Comparison of ENCODE assay signal across 18 cellular contexts in the genomic region with DNA sequence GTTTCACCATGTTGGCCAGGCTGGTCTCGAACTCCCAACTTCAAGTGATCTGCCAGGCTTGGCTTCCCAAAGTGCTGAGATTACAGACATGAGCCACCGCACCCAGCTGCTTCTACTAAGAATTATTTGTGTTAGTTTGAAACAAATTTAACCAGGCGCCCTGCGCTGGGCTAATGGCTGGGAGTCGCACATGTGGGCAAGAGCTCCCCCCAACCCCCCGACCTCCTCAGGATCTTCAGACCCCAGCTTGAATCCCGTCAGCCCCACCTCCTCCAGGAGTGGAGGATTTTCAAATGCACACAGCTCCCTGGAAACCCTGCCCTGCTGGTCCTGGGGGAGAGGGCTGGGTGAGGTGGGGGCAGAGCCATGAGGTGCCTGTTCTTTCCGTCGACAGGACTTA.
"Had no signal": no experiment of that assay in that cellular context is flagged by ENCODE, and none has a peak within 500 bp of the region (broad histone marks: within the 10 kb centered on the region; RNA-seq: fewer than 3 reads in every experiment).

No MANE protein-coding gene starts in this region.

- H3K27ac Mint-ChIP-seq: activated CD4-positive, alpha-beta T cell treated with anti-CD3 and anti-CD28 coated beads, Interleukin-2, amount 10 ng/mL, durations not matched to agents 7 days and 5 days; activated naive CD8-positive, alpha-beta T cell; mesothelial cell of epicardium; stimulated activated naive CD8-positive, alpha-beta T cell treated with anti-CD3 and anti-CD28 coated beads, Interleukin-15, amount 100 ng/mL, for 72 hours had no signal

- H3K4me3 Mint-ChIP-seq: activated CD4-positive, alpha-beta T cell treated with anti-CD3 and anti-CD28 coated beads, Interleukin-2, amount 10 ng/mL, durations not matched to agents 7 days and 5 days; activated naive CD8-positive, alpha-beta T cell; mesothelial cell of epicardium; nephron; stimulated activated naive CD8-positive, alpha-beta T cell treated with anti-CD3 and anti-CD28 coated beads, Interleukin-15, amount 100 ng/mL, for 72 hours had no signal

- H3K4me1 Mint-ChIP-seq: stimulated activated naive CD8-positive, alpha-beta T cell treated with anti-CD3 and anti-CD28 coated beads, Interleukin-15, amount 100 ng/mL, for 72 hours had no signal

- H3K36me3 ChIP-seq: esophagus muscularis mucosa, upper lobe of left lung had no signal

- H3K4me2 ChIP-seq: hepatocyte had no signal

- H3K27ac ChIP-seq: hepatocyte, testis, upper lobe of left lung had no signal

- H3K4me3 ChIP-seq: esophagus muscularis mucosa, hepatocyte, lung, testis, upper lobe of left lung had no signal

- ATAC-seq: activated CD4-positive, CD25-positive, alpha-beta regulatory T cell treated with anti-CD3 and anti-CD28 coated beads, Interleukin-2, amount 50 U/mL, for 24 hours; left colon; stimulated activated naive CD8-positive, alpha-beta T cell treated with anti-CD3 and anti-CD28 coated beads, Interleukin-15, amount 100 ng/mL, for 72 hours had no signal

- H3K9me3 ChIP-seq: esophagus muscularis mucosa, testis, upper lobe of left lung had no signal

- H3K79me2 ChIP-seq: hepatocyte had no signal

- DNase-seq: activated CD4-positive, alpha-beta T cell treated with anti-CD3 and anti-CD28 coated beads, Interleukin-2, amount 10 ng/mL, durations not matched to agents 7 days and 5 days; activated gamma-delta T cell treated with Interleukin-2 at 50 U/mL for 16 hours; amniotic stem cell; effector memory CD4-positive, alpha-beta T cell; left colon; nucleus accumbens; stimulated activated CD4-positive, alpha-beta T cell treated with anti-CD3 and anti-CD28 coated beads, Interleukin-2, amount 100 ng/mL, for 24 hours; stimulated activated naive CD8-positive, alpha-beta T cell treated with anti-CD3 and anti-CD28 coated beads, Interleukin-15, amount 100 ng/mL, for 72 hours; T1000; testis; upper lobe of left lung had no signal

- H3K9me3 Mint-ChIP-seq: mesothelial cell of epicardium, nephron had no signal

- H3K36me3 Mint-ChIP-seq: activated naive CD8-positive, alpha-beta T cell; mesothelial cell of epicardium had no signal

- H2AFZ ChIP-seq: hepatocyte had no signal

- H3K27me3 ChIP-seq: esophagus muscularis mucosa, hepatocyte, testis, upper lobe of left lung had no signal

- H3K27me3 Mint-ChIP-seq: activated CD4-positive, alpha-beta T cell treated with anti-CD3 and anti-CD28 coated beads, Interleukin-2, amount 10 ng/mL, durations not matched to agents 7 days and 5 days; activated naive CD8-positive, alpha-beta T cell; stimulated activated naive CD8-positive, alpha-beta T cell treated with anti-CD3 and anti-CD28 coated beads, Interleukin-15, amount 100 ng/mL, for 72 hours had no signal
